ENCODE assay signal across 10 cellular contexts in the genomic region with DNA sequence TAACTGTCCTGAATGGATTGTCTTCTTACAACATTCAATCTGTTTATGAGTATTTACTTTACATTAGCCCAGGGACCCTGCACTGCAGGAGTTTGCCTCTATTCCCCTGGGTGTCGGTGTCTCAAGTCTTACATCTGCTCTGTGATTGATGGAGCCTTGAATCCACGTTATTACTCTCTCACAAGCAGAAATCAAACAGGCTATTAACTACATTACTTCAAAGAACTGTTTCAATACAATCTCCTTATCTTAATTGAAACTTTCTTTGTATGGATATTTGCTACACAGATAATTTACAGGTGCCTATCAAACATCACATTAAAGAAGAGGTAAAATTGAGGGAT. TPM values are rescaled to one million over a fixed set of nuclear protein-coding genes. Genes with fewer than 3 reads are reported as not detected.
DNase-seq lines count a peak whose midpoint lies in the region; ATAC-seq and TF ChIP-seq lines count a peak whose summit lies in the region.
"Had no signal": no experiment of that assay in that cellular context is flagged by ENCODE, and none has a peak within 500 bp of the region (broad histone marks: within the 10 kb centered on the region; RNA-seq: fewer than 3 reads in every experiment).

No MANE protein-coding gene starts in this region.

- 33 to 39% methylated on average over 2 of the region's 2 CpGs for WGBS in testis, 2 donors

- DNase-seq in activated naive CD4-positive, alpha-beta T cell treated with anti-CD3 and anti-CD28 coated beads, Interleukin-2, amount 10 ng/mL, durations not matched to agents 7 days and 5 days, result no peak
- no peak for DNase-seq in activated naive CD4-positive, alpha-beta T cell treated with anti-CD3 and anti-CD28 coated beads, Interleukin-2, amount 50 U/mL, for 16 hours
- peak; percentile 82 for DNase-seq in NCI-H2227 treated with DMSO at 0.1 percent for 48 hours (lab: John Stamatoyannopoulos, UW)
- no peak for DNase-seq in central memory CD8-positive, alpha-beta T cell (ENCODE audit: low spot score in 2 of 2)
- no peak for DNase-seq in hippocampal formation (lab: John Stamatoyannopoulos, UW)
- no peak for DNase-seq in testis
- no peak for DNase-seq in DMS53 (lab: John Stamatoyannopoulos, UW)
- DNase-seq: NCI-H1048 had no signal

- H3K27ac Mint-ChIP-seq in activated naive CD4-positive, alpha-beta T cell treated with anti-CD3 and anti-CD28 coated beads, Interleukin-2, amount 10 ng/mL, durations not matched to agents 7 days and 5 days, result peak overlapping the region; percentile 94
- H3K27ac Mint-ChIP-seq in central memory CD8-positive, alpha-beta T cell (ENCODE audit: low read depth), result no peak overlapping the region

- no peak for TF ChIP-seq POLR2A in testis (IDR thresholded peaks at IDR 0.05)

- no peak for ATAC-seq in central memory CD8-positive, alpha-beta T cell (replicated peaks; ENCODE audit: extremely low read depth, poor library complexity, severe bottlenecking)

- H3K4me3 ChIP-seq in subcutaneous abdominal adipose tissue (ENCODE audit: low read depth in 1 of 5, low read length in 5 of 5) (no peak overlapping the region), testis (no peak overlapping the region)

- intact Hi-C loops in testis (cut with DNase I; ENCODE audit: low total_unique reads), result loop anchor here (10.0 kb wide), 1 partner anchor 346 kb away; no protein-coding TSS in a partner anchor

- H3K27ac ChIP-seq in subcutaneous abdominal adipose tissue (ENCODE audit: low read depth, low read length) (peak overlapping the region; percentile 99), testis (peak overlapping the region in 1 of 2 donors; percentile 76)
- H3K27ac ChIP-seq: cardiac muscle cell had no signal

- peaks cover 2 to 40% (median 30%) of the 10 kb centered on the region in 5 donors for H3K4me1 ChIP-seq in subcutaneous abdominal adipose tissue (ENCODE audit: control insufficient read depth in 5 of 5, insufficient read depth in 5 of 5, low read length in 5 of 5)
- peaks cover 9% of the 10 kb centered on the region for H3K4me1 ChIP-seq in testis

- H3K36me3 Mint-ChIP-seq in activated naive CD4-positive, alpha-beta T cell treated with anti-CD3 and anti-CD28 coated beads, Interleukin-2, amount 10 ng/mL, durations not matched to agents 7 days and 5 days, result peaks cover 6% of the 10 kb centered on the region
- peaks cover 25% of the 10 kb centered on the region for H3K36me3 Mint-ChIP-seq in central memory CD8-positive, alpha-beta T cell (ENCODE audit: insufficient read depth)

- H3K36me3 ChIP-seq in subcutaneous abdominal adipose tissue (ENCODE audit: control insufficient read depth in 5 of 5, insufficient read depth in 5 of 5, low read length in 5 of 5) (no peaks in the 10 kb centered on the region), testis (ENCODE audit: low read depth, missing control alignments) (no peaks in the 10 kb centered on the region)
- H3K36me3 ChIP-seq: cardiac muscle cell had no signal

- TF ChIP-seq CTCF in testis (IDR thresholded peaks at IDR 0.05), result no peak

- no peaks in the 10 kb centered on the region for H3K27me3 Mint-ChIP-seq in activated naive CD4-positive, alpha-beta T cell treated with anti-CD3 and anti-CD28 coated beads, Interleukin-2, amount 10 ng/mL, durations not matched to agents 7 days and 5 days
- H3K27me3 Mint-ChIP-seq in central memory CD8-positive, alpha-beta T cell, result no peaks in the 10 kb centered on the region

- no peaks in the 10 kb centered on the region for H3K27me3 ChIP-seq in subcutaneous abdominal adipose tissue (ENCODE audit: control insufficient read depth in 5 of 5, insufficient read depth in 4 of 5, low read length in 5 of 5)
- no peaks in the 10 kb centered on the region for H3K27me3 ChIP-seq in testis

- H3K9ac ChIP-seq in subcutaneous abdominal adipose tissue (ENCODE audit: low read length in 5 of 5), result no peak overlapping the region

- H3K4me1 Mint-ChIP-seq in activated naive CD4-positive, alpha-beta T cell treated with anti-CD3 and anti-CD28 coated beads, Interleukin-2, amount 10 ng/mL, durations not matched to agents 7 days and 5 days, result peaks cover 35% of the 10 kb centered on the region
- H3K4me1 Mint-ChIP-seq in central memory CD8-positive, alpha-beta T cell, result peaks cover 38% of the 10 kb centered on the region

- H3K9me3 Mint-ChIP-seq in activated naive CD4-positive, alpha-beta T cell treated with anti-CD3 and anti-CD28 coated beads, Interleukin-2, amount 10 ng/mL, durations not matched to agents 7 days and 5 days, result no peaks in the 10 kb centered on the region
- H3K9me3 Mint-ChIP-seq in central memory CD8-positive, alpha-beta T cell, result no peaks in the 10 kb centered on the region

- H3K9me3 ChIP-seq in subcutaneous abdominal adipose tissue (ENCODE audit: control insufficient read depth in 5 of 5, low read length in 5 of 5) (no peaks in the 10 kb centered on the region), testis (no peaks in the 10 kb centered on the region)

- peak overlapping the region; percentile 94 for H3K4me3 Mint-ChIP-seq in activated naive CD4-positive, alpha-beta T cell treated with anti-CD3 and anti-CD28 coated beads, Interleukin-2, amount 10 ng/mL, durations not matched to agents 7 days and 5 days
- peak overlapping the region; percentile 87 for H3K4me3 Mint-ChIP-seq in central memory CD8-positive, alpha-beta T cell

- CTCF ChIA-PET in activated naive CD4-positive, alpha-beta T cell treated with anti-CD3 and anti-CD28 coated beads, Interleukin-2, amount 10 ng/mL, durations not matched to agents 7 days and 5 days (lab: Charles Lee), result interaction anchor here (1.3 to 3.3 kb wide), 8 partner anchors 89 to 539 kb away, joined by 3 to 28 read pairs (median 8); no protein-coding TSS in a partner anchor

RNA-seq across cellular contexts. Expression of gene ARID5B, which starts 3.1 kb away (rescaled TPM):
- 10 to 100 TPM; 52.1 to 73.6 TPM for total RNA-seq in testis
- 14.3 TPM for polyA plus RNA-seq in testis (ENCODE audit: insufficient read depth, low read depth, low replicate concordance)
